ENCODE assay signal across 15 cellular contexts in genomic region chr4:101670897-101671296, GRCh38.
"Had no signal": no experiment of that assay in that cellular context is flagged by ENCODE, and none has a peak within 500 bp of the region (broad histone marks: within the 10 kb centered on the region; RNA-seq: fewer than 3 reads in every experiment).

No MANE protein-coding gene starts in this region.

- H2AFZ ChIP-seq: parathyroid adenoma had no signal

- H3K27ac Mint-ChIP-seq: activated naive CD4-positive, alpha-beta T cell treated with anti-CD3 and anti-CD28 coated beads, Interleukin-2, amount 50 U/mL, for 72 hours; effector memory CD8-positive, alpha-beta T cell; nephron had no signal

- H3K9me3 Mint-ChIP-seq: activated naive CD4-positive, alpha-beta T cell treated with anti-CD3 and anti-CD28 coated beads, Interleukin-2, amount 50 U/mL, for 72 hours; central memory CD8-positive, alpha-beta T cell; effector memory CD8-positive, alpha-beta T cell; nephron had no signal

- H3K4me3 ChIP-seq: adrenal gland, tibial nerve had no signal

- H3K4me1 Mint-ChIP-seq: central memory CD8-positive, alpha-beta T cell; nephron had no signal

- H3K9ac ChIP-seq: parathyroid adenoma had no signal

- H3K36me3 Mint-ChIP-seq: activated naive CD4-positive, alpha-beta T cell treated with anti-CD3 and anti-CD28 coated beads, Interleukin-2, amount 50 U/mL, for 72 hours had no signal

- H3K27me3 ChIP-seq: adrenal gland, tibial nerve had no signal

- DNase-seq: activated T-cell treated with anti-CD3 and anti-CD28 coated beads, Interleukin-2, amount 50 U/mL, for 1 hour; adrenal gland; effector memory CD8-positive, alpha-beta T cell; kidney; stimulated activated CD4-positive, alpha-beta T cell treated with anti-CD3 and anti-CD28 coated beads, Interleukin-4, amount 100 ng/mL, for 24 hours; stimulated activated naive CD8-positive, alpha-beta T cell treated with anti-CD3 and anti-CD28 coated beads, Interleukin-15, Interleukin-2, amounts not matched to agents 100 U/mL and 50 U/mL, for 24 hours; substantia nigra had no signal

- H3K36me3 ChIP-seq: adrenal gland, tibial nerve had no signal

- H3K9me3 ChIP-seq: adrenal gland had no signal

- H3K79me2 ChIP-seq: parathyroid adenoma had no signal

- ATAC-seq: activated naive CD4-positive, alpha-beta T cell treated with anti-CD3 and anti-CD28 coated beads, Interleukin-2, amount 50 U/mL, for 72 hours; effector memory CD8-positive, alpha-beta T cell; esophagus mucosa; left lobe of liver; SK-N-SH treated with all-trans-retinoic acid at 6 μM for 48 hours; stimulated activated naive CD8-positive, alpha-beta T cell treated with anti-CD3 and anti-CD28 coated beads, Interleukin-15, Interleukin-2, amounts not matched to agents 100 U/mL and 50 U/mL, for 24 hours had no signal

- H3K27ac ChIP-seq: adrenal gland, parathyroid adenoma had no signal

- H3K4me3 Mint-ChIP-seq: central memory CD8-positive, alpha-beta T cell; effector memory CD8-positive, alpha-beta T cell; nephron had no signal

- H3K4me1 ChIP-seq: adrenal gland, parathyroid adenoma, tibial nerve had no signal
